ENCODE assay signal across 8 cellular contexts in genomic region chr6:116536216-116536621, GRCh38. TPM values are rescaled to one million over a fixed set of nuclear protein-coding genes. Genes with fewer than 3 reads are reported as not detected.
A peak's percentile ranks its signal among the peaks of the same experiment; 100 is the strongest.
DNase-seq lines count a peak whose midpoint lies in the region; ATAC-seq and TF ChIP-seq lines count a peak whose summit lies in the region.

No MANE protein-coding gene starts in this region.

- no peak overlapping the region for H2BK15ac ChIP-seq in mesenchymal stem cell (ENCODE audit: low read depth, poor library complexity, severe bottlenecking)

- no peak overlapping the region for H2AFZ ChIP-seq in mesenchymal stem cell (ENCODE audit: low read depth, low read length)

- H3K27ac ChIP-seq in RWPE2 (ENCODE audit: poor library complexity, severe bottlenecking) (peak overlapping the region; percentile 39), dorsolateral prefrontal cortex (no peak overlapping the region), mesenchymal stem cell (ENCODE audit: low read length, poor library complexity, severe bottlenecking) (no peak overlapping the region)

- no peak overlapping the region for H2AK5ac ChIP-seq in mesenchymal stem cell (ENCODE audit: low read length, severe bottlenecking)

- H2BK120ac ChIP-seq in mesenchymal stem cell (ENCODE audit: low read depth, low read length): no peak overlapping the region

- H2BK5ac ChIP-seq in mesenchymal stem cell (ENCODE audit: low read depth, low read length, poor library complexity, severe bottlenecking): no peak overlapping the region

- H4K91ac ChIP-seq in mesenchymal stem cell (ENCODE audit: low read length): no peak overlapping the region

- in situ Hi-C loops in GM13977 (cut with MboI; ENCODE audit: low pct_unique_long_range_greater_than_20kb, low sequenced_read_pairs, unreplicated experiment): loop anchor here (10.0 kb wide), 1 partner anchor 251 kb away; no protein-coding TSS in a partner anchor

- peaks cover 4% of the 10 kb centered on the region for H3K4me1 Mint-ChIP-seq in CD14-positive monocyte

- no peak overlapping the region for H3K4me3 Mint-ChIP-seq in CD14-positive monocyte

- DNase-seq in CD14-positive monocyte (ENCODE audit: low spot score) (no peak), GM13977 (ENCODE audit: low spot score) (peak; percentile 31), RWPE2 (ENCODE audit: low spot score) (no peak), dorsolateral prefrontal cortex (no peak), mesenchymal stem cell (peak; percentile 73)
- DNase-seq in Jurkat, Clone E6-1 (ENCODE audit: low read depth, low spot score): peak; percentile 59
- no peak for DNase-seq in activated effector memory CD4-positive, alpha-beta T cell treated with Interleukin-2 at 50 U/mL for 16 hours

- 29% methylated on average over 3 of the region's 4 CpGs for WGBS in mesenchymal stem cell

- no peak overlapping the region for H3K4ac ChIP-seq in mesenchymal stem cell (ENCODE audit: low read depth in 1 of 2, low read length in 2 of 2)

- intact Hi-C loops in CD14-positive monocyte (cut with micrococcal nuclease): loop anchor here in 1 of 2 donors (10.0 kb wide), 2 partner anchors 91 to 141 kb away; no protein-coding TSS in a partner anchor
- intact Hi-C loops in dorsolateral prefrontal cortex (cut with DNase I): loop anchor here in 1 of 2 donors (10.0 kb wide), 1 partner anchor 251 kb away; no protein-coding TSS in a partner anchor

- no peak overlapping the region for H4K8ac ChIP-seq in mesenchymal stem cell (ENCODE audit: low read length)

- H2BK12ac ChIP-seq in mesenchymal stem cell (ENCODE audit: low read length in 2 of 2): no peak overlapping the region

- no peaks in the 10 kb centered on the region for H3K9me3 Mint-ChIP-seq in CD14-positive monocyte

- H3K36me3 ChIP-seq in RWPE2 (ENCODE audit: low read depth): no peaks in the 10 kb centered on the region
- H3K36me3 ChIP-seq in mesenchymal stem cell (ENCODE audit: control insufficient read depth in 1 of 2, insufficient read depth in 2 of 2, low read depth in 1 of 2, low read length in 2 of 2): no peaks in the 10 kb centered on the region

- H3K4me3 ChIP-seq in Jurkat, Clone E6-1 (ENCODE audit: low read length): no peak overlapping the region
- H3K4me3 ChIP-seq in RWPE2 (ENCODE audit: severe bottlenecking): no peak overlapping the region
- H3K4me3 ChIP-seq in dorsolateral prefrontal cortex: no peak overlapping the region
- no peak overlapping the region for H3K4me3 ChIP-seq in mesenchymal stem cell (ENCODE audit: insufficient read depth in 1 of 2, low read depth in 1 of 2, low read length in 2 of 2)

- H3K27me3 ChIP-seq in RWPE2 (ENCODE audit: insufficient read depth, poor library complexity, severe bottlenecking) (no peaks in the 10 kb centered on the region), dorsolateral prefrontal cortex (peaks cover 0 to 10% (median 0%) of the 10 kb centered on the region in 45 donors), mesenchymal stem cell (ENCODE audit: control insufficient read depth in 1 of 2, insufficient read depth in 1 of 2, low read length in 2 of 2) (no peaks in the 10 kb centered on the region)

- no peak overlapping the region for H3K23ac ChIP-seq in mesenchymal stem cell (ENCODE audit: low read length in 2 of 2)

- no peaks in the 10 kb centered on the region for H3K9me3 ChIP-seq in RWPE2 (ENCODE audit: severe bottlenecking)
- no peaks in the 10 kb centered on the region for H3K9me3 ChIP-seq in mesenchymal stem cell (ENCODE audit: control insufficient read depth, low read length)

- peaks cover 4 to 7% (median 5%) of the 10 kb centered on the region in 3 donors for H3K27me3 Mint-ChIP-seq in CD14-positive monocyte (ENCODE audit: low read depth in 3 of 3)

- H3K36me3 Mint-ChIP-seq in CD14-positive monocyte: no peaks in the 10 kb centered on the region

- H3K18ac ChIP-seq in mesenchymal stem cell (ENCODE audit: low read depth in 1 of 2, low read length in 2 of 2): no peak overlapping the region

- ATAC-seq in RWPE2 (ENCODE audit: low read depth): peak; percentile 70
- no peak for ATAC-seq in HG03139 (IDR thresholded peaks at IDR 0.05; ENCODE audit: unreplicated experiment)

- no peak overlapping the region for H3K27ac Mint-ChIP-seq in CD14-positive monocyte

- no peak overlapping the region for H3K4me2 ChIP-seq in mesenchymal stem cell (ENCODE audit: low read length, poor library complexity, severe bottlenecking)

- H3K9ac ChIP-seq in mesenchymal stem cell (ENCODE audit: low read length): peak overlapping the region; percentile 23

- H3K4me1 ChIP-seq in RWPE2 (ENCODE audit: insufficient read depth, poor library complexity, severe bottlenecking): peaks cover 8% of the 10 kb centered on the region
- H3K4me1 ChIP-seq in mesenchymal stem cell (ENCODE audit: control insufficient read depth, insufficient read depth, low read depth, low read length): no peaks in the 10 kb centered on the region

- H3K79me1 ChIP-seq in mesenchymal stem cell (replicated peaks; ENCODE audit: low read length, poor library complexity, severe bottlenecking): no peaks in the 10 kb centered on the region

- TF ChIP-seq CTCF in CD14-positive monocyte (IDR thresholded peaks at IDR 0.05) (peak; percentile 86), GM13977 (IDR thresholded peaks at IDR 0.05; ENCODE audit: extremely low read depth, insufficient read depth, missing control alignments) (peak; percentile 66), RWPE2 (IDR thresholded peaks at IDR 0.05; ENCODE audit: poor library complexity, severe bottlenecking) (peak; percentile 90), dorsolateral prefrontal cortex (IDR thresholded peaks at IDR 0.05 in 54 of 56, conservative IDR thresholded peaks at IDR 0.05 in 2 of 56; ENCODE audit: low read depth in 1 of 56, partially characterized antibody in 56 of 56) (peak; percentile 51 to 86 (median 74))

- no peak overlapping the region for H3K14ac ChIP-seq in mesenchymal stem cell (ENCODE audit: low read length in 2 of 2)

RNA-seq across cellular contexts. Expression of gene TRAPPC3L, which starts 9.3 kb away (rescaled TPM):
- polyA plus RNA-seq in CD14-positive monocyte: under 1 TPM in 1 of 2 donors, not detected in 1; 0.17 TPM
- not detected for polyA plus RNA-seq in Jurkat, Clone E6-1 (2012; ENCODE audit: insufficient read depth, insufficient read length)
- total RNA-seq in dorsolateral prefrontal cortex: under 1 TPM in 8 of 120 experiments, not detected in 112; 0.11 to 0.60 (median 0.20) TPM
- 0.10 TPM for polyA plus RNA-seq in mesenchymal stem cell (2013, experiment 1 of 2)
- 0.14 TPM for polyA plus RNA-seq in mesenchymal stem cell (2013, experiment 2 of 2)

RNA-seq across cellular contexts. Expression of gene CALHM4, which starts 17.3 kb away (rescaled TPM):
- not detected for polyA plus RNA-seq in CD14-positive monocyte
- not detected for polyA plus RNA-seq in Jurkat, Clone E6-1 (2012; ENCODE audit: insufficient read depth, insufficient read length)
- total RNA-seq in dorsolateral prefrontal cortex: under 1 TPM in 3 of 120 experiments, not detected in 117; 0.44 to 0.63 (median 0.50) TPM
- polyA plus RNA-seq in mesenchymal stem cell (2013, experiment 1 of 2): not detected
- not detected for polyA plus RNA-seq in mesenchymal stem cell (2013, experiment 2 of 2)

RNA-seq across cellular contexts. Expression of gene CALHM5, which starts 24.8 kb away (rescaled TPM):
- not detected for polyA plus RNA-seq in CD14-positive monocyte
- not detected for polyA plus RNA-seq in Jurkat, Clone E6-1 (2012; ENCODE audit: insufficient read depth, insufficient read length)
- 1 to 10 TPM in 4 of 120 experiments, under 1 TPM in 116; 0.07 to 1.3 (median 0.38) TPM for total RNA-seq in dorsolateral prefrontal cortex
- 2.1 TPM for polyA plus RNA-seq in mesenchymal stem cell (2013, experiment 1 of 2)
- 2.0 TPM for polyA plus RNA-seq in mesenchymal stem cell (2013, experiment 2 of 2)

RNA-seq across cellular contexts. Expression of gene RWDD1, which starts 35.1 kb away (rescaled TPM):
- polyA plus RNA-seq in CD14-positive monocyte: 10 to 100 TPM; 34.7 to 45.5 TPM
- polyA plus RNA-seq in Jurkat, Clone E6-1 (2012; ENCODE audit: insufficient read depth, insufficient read length): 75.6 TPM
- 10 to 100 TPM; 25.9 to 50.3 (median 37.6) TPM for total RNA-seq in dorsolateral prefrontal cortex
- 210 TPM for polyA plus RNA-seq in mesenchymal stem cell (2013, experiment 1 of 2)
- polyA plus RNA-seq in mesenchymal stem cell (2013, experiment 2 of 2): 213 TPM

Comparison
In these comparisons a context has a peak if more than half of its experiments do, and no peak if none do; other contexts are left out.
1. DNase-seq: peak in GM13977 (single experiment), Jurkat, Clone E6-1 (single experiment) and mesenchymal stem cell (single experiment); none in CD14-positive monocyte (single experiment), RWPE2 (single experiment), dorsolateral prefrontal cortex (0 of 10) and activated effector memory CD4-positive, alpha-beta T cell treated with Interleukin-2 at 50 U/mL for 16 hours (single experiment).
2. Peak in every context shown above with its lines, with median percentiles within 50 percentile points of each other: CTCF ChIP-seq.